In genomic region chr20:57395111-57395959, GRCh38 we compare ENCODE assay signal across 9 cellular contexts. TPM values are rescaled to one million over a fixed set of nuclear protein-coding genes. Genes with fewer than 3 reads are reported as not detected.
DNase-seq lines count a peak whose midpoint lies in the region; ATAC-seq lines count a peak whose summit lies in the region.
"Had no signal": no experiment of that assay in that cellular context is flagged by ENCODE, and none has a peak within 500 bp of the region (broad histone marks: within the 10 kb centered on the region; RNA-seq: fewer than 3 reads in every experiment).

No MANE protein-coding gene starts in this region.

- peaks cover 0 to 56% (median 40%) of the 10 kb centered on the region in 3 donors for H3K36me3 Mint-ChIP-seq in naive thymus-derived CD8-positive, alpha-beta T cell

- peak overlapping the region; percentile 17 for H3K27ac ChIP-seq in SJSA1
- H3K27ac ChIP-seq: PC-9 had no signal

- peak overlapping the region in 9 of 10 donors; percentile 68 to 100 (median 98) for H3K27ac Mint-ChIP-seq in naive thymus-derived CD8-positive, alpha-beta T cell

- peaks cover 56% of the 10 kb centered on the region for H3K36me3 ChIP-seq in SJSA1

- no peaks in the 10 kb centered on the region for H3K27me3 Mint-ChIP-seq in naive thymus-derived CD8-positive, alpha-beta T cell

- no peak overlapping the region for H3K4me3 ChIP-seq in SJSA1
- H3K4me3 ChIP-seq: PC-9 had no signal

- no peaks in the 10 kb centered on the region for H3K27me3 ChIP-seq in SJSA1 (replicated peaks)

- H3K9me3 Mint-ChIP-seq in naive thymus-derived CD8-positive, alpha-beta T cell: peaks cover 0 to 3% (median 0%) of the 10 kb centered on the region in 9 donors

- H3K4me3 Mint-ChIP-seq in naive thymus-derived CD8-positive, alpha-beta T cell: peak overlapping the region; percentile 44 to 99 (median 88)

- peaks cover 41 to 83% (median 80%) of the 10 kb centered on the region in 4 donors for H3K4me1 Mint-ChIP-seq in naive thymus-derived CD8-positive, alpha-beta T cell

- H3K9me3 ChIP-seq in SJSA1 (replicated peaks): no peaks in the 10 kb centered on the region

- H3K4me1 ChIP-seq in SJSA1 (replicated peaks): peaks cover 44% of the 10 kb centered on the region

- no peak for ATAC-seq in naive thymus-derived CD8-positive, alpha-beta T cell
- ATAC-seq in GM19395 (IDR thresholded peaks at IDR 0.05; ENCODE audit: unreplicated experiment): no peak

- POLR2A ChIA-PET in naive thymus-derived CD8-positive, alpha-beta T cell (lab: Charles Lee): interaction anchor here (1.5 to 10.0 kb wide), 4 partner anchors 7 to 224 kb away, joined by 3 to 218 read pairs (median 88); partner anchors contain the start of gene ZBP1

- DNase-seq in AG20443 (ENCODE audit: low spot score): peak; percentile 82
- DNase-seq in SJSA1 (ENCODE audit: low read depth in 1 of 2, low spot score in 2 of 2): peak; percentile 71 to 83
- DNase-seq in fibroblast of gingiva (ENCODE audit: low read depth): peak; percentile 43
- DNase-seq in naive thymus-derived CD8-positive, alpha-beta T cell: peak in 2 of 10 donors; percentile 1 to 52
- DNase-seq in activated CD4-positive, CD25-positive, alpha-beta regulatory T cell treated with anti-CD3 and anti-CD28 coated beads, Interleukin-2, amount 50 U/mL, for 72 hours: no peak
- no peak for DNase-seq in effector CD4-positive, alpha-beta T cell
- no peak for DNase-seq in AML-193 (lab: John Stamatoyannopoulos, UW)

RNA-seq across cellular contexts. Expression of gene RBM38, which starts 4.1 kb away (rescaled TPM):
- 14.1 and 20.8 TPM in 2 replicates for total RNA-seq in SJSA1 (2014; rRNA removed; shearing (Covaris generic))
- 100 to 1,000 TPM; 117 to 121 TPM for total RNA-seq in naive thymus-derived CD8-positive, alpha-beta T cell
- polyA plus RNA-seq in naive thymus-derived CD8-positive, alpha-beta T cell: 100 to 1,000 TPM in 1 of 3 donors, 10 to 100 TPM in 2; 48.9 to 153 (median 69.0) TPM

RNA-seq across cellular contexts. Expression of gene RAE1, which starts 44.3 kb away (rescaled TPM):
- 67.2 and 99.7 TPM in 2 replicates for total RNA-seq in SJSA1 (2014; rRNA removed; shearing (Covaris generic))
- 10 to 100 TPM; 30.9 to 34.0 TPM for total RNA-seq in naive thymus-derived CD8-positive, alpha-beta T cell
- polyA plus RNA-seq in naive thymus-derived CD8-positive, alpha-beta T cell: 10 to 100 TPM; 35.5 to 54.4 (median 37.0) TPM

Comparison
In these comparisons a context has a peak if more than half of its experiments do, and no peak if none do; other contexts are left out.
1. DNase-seq: peak in AG20443 (single experiment), SJSA1 (2 of 2) and fibroblast of gingiva (single experiment); none in activated CD4-positive, CD25-positive, alpha-beta regulatory T cell treated with anti-CD3 and anti-CD28 coated beads, Interleukin-2, amount 50 U/mL, for 72 hours (single experiment), effector CD4-positive, alpha-beta T cell (single experiment) and AML-193 (0 of 2).